1 cellular context compared by ENCODE assay signal in genomic region chr10:96072673-96073072, GRCh38.
A peak's percentile ranks its signal among the peaks of the same experiment; 100 is the strongest.
TF ChIP-seq lines count a peak whose summit lies in the region.

No MANE protein-coding gene starts in this region.

TF ChIP-seq in K562, 482 proteins besides CTCF, POLR2A, EP300 and RAD21 (continued from another document and continues in another):
- TF ChIP-seq ZNF384 (IDR thresholded peaks at IDR 0.05; ENCODE audit: low read depth, low read length): no peak
- TF ChIP-seq ZNF445 (CRISPR knock-in tag; IDR thresholded peaks at IDR 0.05; ENCODE audit: low read depth): no peak
- TF ChIP-seq STAG1 (CRISPR knock-in tag; IDR thresholded peaks at IDR 0.05; ENCODE audit: borderline replicate concordance): no peak
- no peak for TF ChIP-seq POU5F1 (IDR thresholded peaks at IDR 0.05; ENCODE audit: borderline replicate concordance, low read depth, low read length, partially characterized antibody)
- TF ChIP-seq HNRNPK (IDR thresholded peaks at IDR 0.05; ENCODE audit: low read depth, low read length, poor library complexity, severe bottlenecking): no peak
- TF ChIP-seq BRF1 (IDR thresholded peaks at IDR 0.05; ENCODE audit: borderline replicate concordance, extremely low read depth, insufficient read length): no peak
- TF ChIP-seq ZNF354B (CRISPR knock-in tag; IDR thresholded peaks at IDR 0.05): no peak
- no peak for TF ChIP-seq KLF6 (CRISPR knock-in tag; IDR thresholded peaks at IDR 0.05; ENCODE audit: borderline replicate concordance)
- TF ChIP-seq ZFX (CRISPR knock-in tag; IDR thresholded peaks at IDR 0.05): no peak
- no peak for TF ChIP-seq HNRNPL (IDR thresholded peaks at IDR 0.05; ENCODE audit: low read depth, low read length)
- no peak for TF ChIP-seq SRSF9 (IDR thresholded peaks at IDR 0.05; ENCODE audit: borderline replicate concordance, low read depth, low read length)
- TF ChIP-seq IRF1 (CRISPR knock-in tag; IDR thresholded peaks at IDR 0.05; ENCODE audit: borderline replicate concordance): no peak
- no peak for TF ChIP-seq ZNF41 (CRISPR knock-in tag; conservative IDR thresholded peaks at IDR 0.05)
- peak; percentile 67 for TF ChIP-seq TAL1 (IDR thresholded peaks at IDR 0.05)
- TF ChIP-seq USF2 (CRISPR knock-in tag; IDR thresholded peaks at IDR 0.05): no peak
- no peak for TF ChIP-seq ZNF586 (CRISPR knock-in tag; conservative IDR thresholded peaks at IDR 0.05)
- TF ChIP-seq ZNF175 (CRISPR knock-in tag; IDR thresholded peaks at IDR 0.05; ENCODE audit: low read depth): no peak
- TF ChIP-seq ZNF224 (CRISPR knock-in tag; IDR thresholded peaks at IDR 0.05): no peak
- TF ChIP-seq ZNF551 (CRISPR knock-in tag; IDR thresholded peaks at IDR 0.05): no peak
- TF ChIP-seq ZZZ3 (IDR thresholded peaks at IDR 0.05): no peak
- TF ChIP-seq BMI1 (IDR thresholded peaks at IDR 0.05; ENCODE audit: low read length): no peak
- no peak for TF ChIP-seq TSHZ1 (CRISPR knock-in tag; IDR thresholded peaks at IDR 0.05)
- no peak for TF ChIP-seq ZNF239 (CRISPR knock-in tag; IDR thresholded peaks at IDR 0.05)
- TF ChIP-seq E2F8 (IDR thresholded peaks at IDR 0.05; ENCODE audit: low read depth, partially characterized antibody): no peak
- TF ChIP-seq NFIX (CRISPR knock-in tag; IDR thresholded peaks at IDR 0.05; ENCODE audit: low read depth): no peak
- no peak for TF ChIP-seq NRF1 (conservative IDR thresholded peaks at IDR 0.05 in 1 of 2, IDR thresholded peaks at IDR 0.05 in 1 of 2)
- no peak for TF ChIP-seq AFF4 (CRISPR knock-in tag; IDR thresholded peaks at IDR 0.05)
- no peak for TF ChIP-seq ZNF609 (CRISPR knock-in tag; IDR thresholded peaks at IDR 0.05; ENCODE audit: borderline replicate concordance)
- TF ChIP-seq ZNF655 (CRISPR knock-in tag; IDR thresholded peaks at IDR 0.05): no peak
- TF ChIP-seq ARID1B (IDR thresholded peaks at IDR 0.05): peak; percentile 75
- TF ChIP-seq STAT5B (CRISPR knock-in tag; IDR thresholded peaks at IDR 0.05): no peak
- TF ChIP-seq HMG20B (CRISPR knock-in tag; IDR thresholded peaks at IDR 0.05): no peak
- 0 out of 2 replicates have a peak, but pooled peaks have one; percentile 27 for TF ChIP-seq GATA2 (CRISPR knock-in tag; IDR thresholded peaks at IDR 0.05)
- TF ChIP-seq BCLAF1 (IDR thresholded peaks at IDR 0.05; ENCODE audit: borderline replicate concordance in 1 of 2, control insufficient read depth in 1 of 2, low read depth in 2 of 2, low read length in 1 of 2): no peak
- no peak for TF ChIP-seq HDAC2 (IDR thresholded peaks at IDR 0.05)
- no peak for TF ChIP-seq MYC (IDR thresholded peaks at IDR 0.05; ENCODE audit: low read depth, low read length)
- no peak for TF ChIP-seq MYC (CRISPR knock-in tag; IDR thresholded peaks at IDR 0.05; ENCODE audit: borderline replicate concordance, low read depth)
- TF ChIP-seq ILF3 (IDR thresholded peaks at IDR 0.05; ENCODE audit: borderline replicate concordance): no peak
- no peak for TF ChIP-seq ATF3 (IDR thresholded peaks at IDR 0.05)
- no peak for TF ChIP-seq ATF3 (CRISPR knock-in tag; conservative IDR thresholded peaks at IDR 0.05)
- TF ChIP-seq ATF7 (IDR thresholded peaks at IDR 0.05): no peak
